Comparison of ENCODE assay signal across 25 cellular contexts in the genomic region with DNA sequence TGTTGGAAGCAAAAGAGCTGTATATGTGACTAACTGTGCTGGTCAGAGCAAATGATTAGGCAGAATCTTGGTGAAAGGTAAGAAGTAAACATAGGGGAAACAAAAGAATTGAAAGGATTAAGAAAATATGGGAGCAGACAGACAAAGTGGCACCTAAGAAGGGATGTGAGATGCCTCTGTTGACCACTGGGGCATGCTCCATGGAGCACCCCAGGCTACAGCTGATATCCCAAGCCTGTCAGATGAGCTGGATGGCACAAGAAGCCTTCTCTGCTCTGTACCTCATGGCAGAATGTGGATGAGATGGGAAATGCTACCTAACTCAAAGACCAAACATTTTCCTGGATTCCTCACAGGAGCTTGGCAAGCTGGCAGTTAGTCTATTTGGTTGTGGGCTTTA.
DNase-seq lines count a peak whose midpoint lies in the region; FAIRE-seq and TF ChIP-seq lines count a peak whose summit lies in the region.
"Had no signal": no experiment of that assay in that cellular context is flagged by ENCODE, and none has a peak within 500 bp of the region (broad histone marks: within the 10 kb centered on the region; RNA-seq: fewer than 3 reads in every experiment).

No MANE protein-coding gene starts in this region.

- no peaks in the 10 kb centered on the region for H3K9me3 ChIP-seq in H9 (ENCODE audit: control insufficient read depth, low read depth, low read length)
- H3K9me3 ChIP-seq: BLaER1 had no signal

- no peak overlapping the region for H3K23ac ChIP-seq in H9 (ENCODE audit: insufficient read length, low read depth, low read length)

- no peak overlapping the region for H2BK15ac ChIP-seq in H9 (ENCODE audit: low read depth, low read length)

- H4K8ac ChIP-seq in H9 (replicated peaks; ENCODE audit: insufficient read length, low read depth, low read length), result no peak overlapping the region

- no peak overlapping the region for H3K27ac Mint-ChIP-seq in H9
- no peak overlapping the region for H3K27ac Mint-ChIP-seq in activated CD4-positive, alpha-beta memory T cell treated with anti-CD3 and anti-CD28 coated beads for 36 hours
- H3K27ac Mint-ChIP-seq: CD4-positive, alpha-beta T cell had no signal

- peak; percentile 79 for FAIRE-seq in bronchial epithelial cell (lab: Jason Lieb, UNC)
- FAIRE-seq: GM12892, HepG2, K562 had no signal

- no peaks in the 10 kb centered on the region for H3K36me3 Mint-ChIP-seq in H9 (ENCODE audit: insufficient read depth in 1 of 3, low read depth in 3 of 3)
- H3K36me3 Mint-ChIP-seq in activated CD4-positive, alpha-beta memory T cell treated with anti-CD3 and anti-CD28 coated beads for 36 hours, result no peaks in the 10 kb centered on the region

- peaks cover 4% of the 10 kb centered on the region in 2 experiments; a peak in 3 of 4 replicates for H3K4me1 Mint-ChIP-seq in H9
- H3K4me1 Mint-ChIP-seq in activated CD4-positive, alpha-beta memory T cell treated with anti-CD3 and anti-CD28 coated beads for 36 hours (ENCODE audit: low read depth), result no peaks in the 10 kb centered on the region

- no peak overlapping the region for H3K18ac ChIP-seq in H9 (ENCODE audit: insufficient read length, low read depth, low read length)

- H3K14ac ChIP-seq in H9 (ENCODE audit: insufficient read depth, low read length), result no peak overlapping the region

- no peaks in the 10 kb centered on the region for H3K79me1 ChIP-seq in H9 (ENCODE audit: insufficient read depth, low read depth, low read length, poor library complexity, severe bottlenecking)

- no peak overlapping the region for H3K4me3 Mint-ChIP-seq in H9
- no peak overlapping the region for H3K4me3 Mint-ChIP-seq in activated CD4-positive, alpha-beta memory T cell treated with anti-CD3 and anti-CD28 coated beads for 36 hours
- H3K4me3 Mint-ChIP-seq: CD4-positive, alpha-beta T cell had no signal

- no peak overlapping the region for H2BK12ac ChIP-seq in H9 (ENCODE audit: insufficient read length, low read depth, low read length)

- intact Hi-C loops in activated CD4-positive, alpha-beta memory T cell treated with anti-CD3 and anti-CD28 coated beads for 36 hours (cut with micrococcal nuclease), result no loop called here

- no peak overlapping the region for H3K9ac ChIP-seq in H9 (ENCODE audit: extremely low read depth, insufficient read length, low read length)
- H3K9ac ChIP-seq: BLaER1 had no signal

- peak; percentile 34; the same call in 2 of the 3 replicates for TF ChIP-seq CTCF in H9 (conservative IDR thresholded peaks at IDR 0.05)
- TF ChIP-seq CTCF in bronchial epithelial cell (IDR thresholded peaks at IDR 0.05; ENCODE audit: insufficient read depth, low read length, severe bottlenecking), result no peak

- no peaks in the 10 kb centered on the region for H3K79me2 ChIP-seq in H9 (ENCODE audit: insufficient read depth, low read length)

- no peaks in the 10 kb centered on the region for H3K36me3 ChIP-seq in bronchial epithelial cell (ENCODE audit: control insufficient read depth, insufficient read depth, low read length)
- H3K36me3 ChIP-seq: BLaER1 had no signal

- H3K4me2 ChIP-seq in H9 (ENCODE audit: insufficient read depth, insufficient read length, low read length), result no peak overlapping the region
- H3K4me2 ChIP-seq: BLaER1 had no signal

- peaks cover 8% of the 10 kb centered on the region; the same call in 1 of the 2 replicates for H3K27me3 Mint-ChIP-seq in H9 (ENCODE audit: low read depth)
- H3K27me3 Mint-ChIP-seq in activated CD4-positive, alpha-beta memory T cell treated with anti-CD3 and anti-CD28 coated beads for 36 hours, result peaks cover 7% of the 10 kb centered on the region

- no peak overlapping the region for H4K5ac ChIP-seq in H9 (ENCODE audit: insufficient read length, low read depth, low read length)

- POLR2A ChIA-PET in activated CD4-positive, alpha-beta memory T cell treated with anti-CD3 and anti-CD28 coated beads for 36 hours (lab: Charles Lee), result no interaction called here

- DNase-seq in H9, result no peak
- DNase-seq in bronchial epithelial cell (ENCODE audit: low read depth), result no peak
- DNase-seq in iPS-NIHi11 (ENCODE audit: low spot score), result peak; percentile 18
- DNase-seq in stimulated activated CD4-positive, alpha-beta T cell treated with anti-CD3 and anti-CD28 coated beads, Interleukin-15, amount 100 ng/mL, for 24 hours, result no peak
- no peak for DNase-seq in NOMO-1 treated with DMSO at 0.1 percent for 48 hours (lab: John Stamatoyannopoulos, UW; ENCODE audit: unreplicated experiment)
- DNase-seq in amniotic stem cell (lab: John Stamatoyannopoulos, UW), result no peak
- no peak for DNase-seq in activated CD4-positive, alpha-beta memory T cell treated with anti-CD3 and anti-CD28 coated beads for 36 hours
- DNase-seq: ACHN; CD4-positive, alpha-beta T cell; COR-L47; DMS79 treated with DMSO at 0.1 percent for 48 hours; GOT3; NCI-H1092; NCI-H146; NCI-H2029; NCI-H226; NCI-H510A treated with DMSO at 0.1 percent for 48 hours; NCI-H748 treated with DMSO at 0.1 percent for 48 hours; NK-92 treated with Interleukin-12 subunit alpha and Interleukin-12 subunit beta, amount 100 ng/mL, for 24 hours; SIG-M5 had no signal

- no peak overlapping the region for H2AFZ ChIP-seq in H9 (ENCODE audit: low read length)

- no peak overlapping the region for H3T11ph ChIP-seq in H9 (ENCODE audit: low read length)

- no peaks in the 10 kb centered on the region for H4K20me1 ChIP-seq in H9 (ENCODE audit: control insufficient read depth, insufficient read depth, insufficient read length)
- H4K20me1 ChIP-seq: BLaER1 had no signal

- no peak overlapping the region for H2BK20ac ChIP-seq in H9 (ENCODE audit: low read depth, low read length, poor library complexity, severe bottlenecking)

- no peaks in the 10 kb centered on the region for H3K27me3 ChIP-seq in H9 (ENCODE audit: insufficient read depth, low read length)
- peaks cover 2% of the 10 kb centered on the region for H3K27me3 ChIP-seq in bronchial epithelial cell (ENCODE audit: control insufficient read depth, insufficient read depth, low read length)
- H3K27me3 ChIP-seq: BLaER1 had no signal

- no peaks in the 10 kb centered on the region for H3K9me3 Mint-ChIP-seq in H9
- H3K9me3 Mint-ChIP-seq in activated CD4-positive, alpha-beta memory T cell treated with anti-CD3 and anti-CD28 coated beads for 36 hours, result no peaks in the 10 kb centered on the region
- H3K9me3 Mint-ChIP-seq: CD4-positive, alpha-beta T cell had no signal

- no peak overlapping the region for H4K91ac ChIP-seq in H9 (ENCODE audit: insufficient read length, low read depth, low read length)

- no peaks in the 10 kb centered on the region for H3K23me2 ChIP-seq in H9 (ENCODE audit: insufficient read length, low read depth, low read length, poor library complexity, severe bottlenecking)

- H2BK5ac ChIP-seq in H9 (ENCODE audit: insufficient read length, low read length), result no peak overlapping the region

- no peak overlapping the region for H3K56ac ChIP-seq in H9 (ENCODE audit: insufficient read length, low read depth, low read length)

- no peaks in the 10 kb centered on the region for H3K4me1 ChIP-seq in H9 (ENCODE audit: insufficient read depth, low read length)
- H3K4me1 ChIP-seq: BLaER1 had no signal

- no peak overlapping the region for H3K4me3 ChIP-seq in bronchial epithelial cell (ENCODE audit: low read depth, low read length)
- H3K4me3 ChIP-seq: BLaER1, K562 had no signal

- no peak overlapping the region for H2AK5ac ChIP-seq in H9 (ENCODE audit: insufficient read length, low read length)

- no peak overlapping the region for H3K27ac ChIP-seq in H9 (ENCODE audit: insufficient read length, low read depth, low read length)
- H3K27ac ChIP-seq: BLaER1, HL-60 had no signal

- H2BK120ac ChIP-seq in H9 (ENCODE audit: low read depth, low read length, poor library complexity, severe bottlenecking), result no peak overlapping the region

- CTCF ChIA-PET in activated CD4-positive, alpha-beta memory T cell treated with anti-CD3 and anti-CD28 coated beads for 36 hours (lab: Charles Lee), result no interaction called here

- no peak overlapping the region for H3K4ac ChIP-seq in H9 (ENCODE audit: low read depth, low read length)
